Comparison of ENCODE assay signal across 5 cellular contexts in the genomic region with DNA sequence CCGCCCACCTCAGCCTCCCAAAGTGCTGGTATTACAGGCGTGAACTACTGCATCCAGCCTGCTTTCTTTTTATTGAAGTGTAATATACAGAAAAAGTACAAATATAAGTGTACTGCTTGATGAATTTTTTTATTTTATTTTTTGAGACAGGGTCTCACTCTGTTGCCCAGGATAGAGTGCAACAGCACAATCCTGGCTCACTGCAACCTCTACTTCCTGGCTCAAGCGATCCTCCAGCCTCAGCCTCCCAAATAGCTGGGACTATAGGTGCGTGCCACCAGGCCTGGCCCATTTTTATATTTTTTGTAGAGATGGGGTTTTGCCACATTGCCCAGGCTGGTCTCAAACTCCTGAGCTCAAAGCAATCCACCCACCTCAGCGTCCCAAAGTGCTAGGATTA. TPM values are rescaled to one million over a fixed set of nuclear protein-coding genes. Genes with fewer than 3 reads are reported as not detected.
DNase-seq lines count a peak whose midpoint lies in the region; ATAC-seq, FAIRE-seq and TF ChIP-seq lines count a peak whose summit lies in the region.
"Not testable (repeated sequence)": the region's sequence is repeated elsewhere in the genome, so short reads cannot be mapped to it uniquely, and the experiment has no call there.

No MANE protein-coding gene starts in this region.

- H3K9me1 ChIP-seq in K562 (ENCODE audit: control insufficient read depth, insufficient read depth, low read length), result not testable (repeated sequence)

- peaks cover 11% of the 10 kb centered on the region for H3K79me2 ChIP-seq in K562 (ENCODE audit: control insufficient read depth, insufficient read depth, low read length)

- FAIRE-seq in K562 (lab: Jason Lieb, UNC), result not testable (repeated sequence)

- not testable (repeated sequence) for H3K27me3 ChIP-seq in RWPE2 (ENCODE audit: insufficient read depth, poor library complexity, severe bottlenecking); K562 (ENCODE audit: control insufficient read depth in 2 of 2, insufficient read depth in 2 of 2, low read length in 2 of 2)

- DNase-seq in RWPE2 (ENCODE audit: low spot score), result peak; percentile 5
- not testable (repeated sequence) for DNase-seq in WTC11 (ENCODE audit: low spot score); K562 (ENCODE audit: extremely low read depth in 1 of 4, low spot score in 3 of 4)

- H3K4me1 ChIP-seq in HEK293 (ENCODE audit: control insufficient read depth, insufficient read depth, low read length), result peaks cover 11% of the 10 kb centered on the region
- not testable (repeated sequence) for H3K4me1 ChIP-seq in RWPE2 (ENCODE audit: insufficient read depth, poor library complexity, severe bottlenecking)
- H3K4me1 ChIP-seq in K562 (replicated peaks in 1 of 2; ENCODE audit: control insufficient read depth in 2 of 2, insufficient read depth in 2 of 2, low read length in 2 of 2), result peaks cover 5 to 23% of the 10 kb centered on the region in 2 experiments; a peak in 4 of 5 replicates

- not testable (repeated sequence) for TF ChIP-seq RAD21 in K562 (CRISPR knock-in tag; conservative IDR thresholded peaks at IDR 0.05 in 1 of 2, IDR thresholded peaks at IDR 0.05 in 1 of 2)

- not testable (repeated sequence) for H3K4me3 Mint-ChIP-seq in WTC11; dendritic cell treated with granulocyte-macrophage colony-stimulating factor and Interleukin-4, amounts not matched to agents 40 ng/mL and 50 ng/mL, for 4 days

- peaks cover 15% of the 10 kb centered on the region for H3K4me1 Mint-ChIP-seq in WTC11
- peaks cover 22% of the 10 kb centered on the region for H3K4me1 Mint-ChIP-seq in dendritic cell treated with granulocyte-macrophage colony-stimulating factor and Interleukin-4, amounts not matched to agents 40 ng/mL and 50 ng/mL, for 4 days (ENCODE audit: low read depth)

- not testable (repeated sequence) for H3K9me3 ChIP-seq in HEK293 (ENCODE audit: control insufficient read depth, insufficient read depth, low read depth, low read length); RWPE2 (ENCODE audit: severe bottlenecking); K562 (replicated peaks; ENCODE audit: control insufficient read depth, insufficient read depth, low read depth, low read length)

- H4K20me1 ChIP-seq in K562 (replicated peaks; ENCODE audit: control insufficient read depth, insufficient read depth, low read length), result not testable (repeated sequence)

- not testable (repeated sequence) for H3K36me3 ChIP-seq in HEK293 (ENCODE audit: control insufficient read depth in 2 of 2, insufficient read depth in 1 of 2, low read length in 2 of 2); K562 (ENCODE audit: control insufficient read depth, insufficient read depth, low read length)
- peaks cover 16% of the 10 kb centered on the region; the same call in 1 of the 2 replicates for H3K36me3 ChIP-seq in RWPE2 (ENCODE audit: low read depth)

- 72% methylated on average over 5 of the region's 5 CpGs for WGBS in K562 (ENCODE audit: insufficient coverage, low coverage, missing lambda C conversion rate)

- not testable (repeated sequence) for TF ChIP-seq CTCF in HEK293 (tag by site-specific recombination; IDR thresholded peaks at IDR 0.05); RWPE2 (IDR thresholded peaks at IDR 0.05; ENCODE audit: poor library complexity, severe bottlenecking); WTC11 (IDR thresholded peaks at IDR 0.05); K562 (IDR thresholded peaks at IDR 0.05 in 2 of 3, conservative IDR thresholded peaks at IDR 0.05 in 1 of 3; ENCODE audit: insufficient read depth in 2 of 3, low read depth in 1 of 3, low read length in 3 of 3)

- not testable (repeated sequence) for H3K27me3 Mint-ChIP-seq in WTC11 (ENCODE audit: low read depth); dendritic cell treated with granulocyte-macrophage colony-stimulating factor and Interleukin-4, amounts not matched to agents 40 ng/mL and 50 ng/mL, for 4 days

- TF ChIP-seq EP300 in K562 (IDR thresholded peaks at IDR 0.05; ENCODE audit: low read length), result not testable (repeated sequence)

- POLR2A ChIA-PET in HEK293 (lab: Yijun Ruan, JAX); K562 (lab: Yijun Ruan, JAX): not testable (repeated sequence)
- POLR2A ChIA-PET in WTC11 (lab: Charles Lee), result interaction anchor here (0.5 kb wide), 1 partner anchor 52 kb away, joined by 4 read pairs; no protein-coding TSS in a partner anchor

- in situ Hi-C loops in K562 (cut with MboI), result not testable (repeated sequence)

- not testable (repeated sequence) for H3K4me2 ChIP-seq in K562 (ENCODE audit: insufficient read depth, low read length)

- H3K27ac Mint-ChIP-seq in WTC11, result not testable (repeated sequence)
- peak overlapping the region; percentile 25 for H3K27ac Mint-ChIP-seq in dendritic cell treated with granulocyte-macrophage colony-stimulating factor and Interleukin-4, amounts not matched to agents 40 ng/mL and 50 ng/mL, for 4 days

- not testable (repeated sequence) for H2AFZ ChIP-seq in K562 (ENCODE audit: low read depth, low read length)

- CTCF ChIA-PET in HEK293 (lab: Yijun Ruan, JAX), result interaction anchor here (0.5 kb wide), 1 partner anchor 27 kb away, joined by 3 read pairs; no protein-coding TSS in a partner anchor
- CTCF ChIA-PET in WTC11 (lab: Charles Lee); K562 (lab: Yijun Ruan, JAX; ENCODE audit: low intra/inter-chr PET ratio): not testable (repeated sequence)

- H3K27ac ChIP-seq in HEK293 (ENCODE audit: extremely low read depth, low read depth, low read length); RWPE2 (ENCODE audit: poor library complexity, severe bottlenecking); K562 (ENCODE audit: extremely low read depth, low read depth, low read length): not testable (repeated sequence)

- peaks cover 11% of the 10 kb centered on the region for H3K36me3 Mint-ChIP-seq in WTC11
- H3K36me3 Mint-ChIP-seq in dendritic cell treated with granulocyte-macrophage colony-stimulating factor and Interleukin-4, amounts not matched to agents 40 ng/mL and 50 ng/mL, for 4 days (ENCODE audit: low read depth), result peaks cover 19% of the 10 kb centered on the region

- intact Hi-C loops in K562 (cut with micrococcal nuclease); dendritic cell treated with granulocyte-macrophage colony-stimulating factor and Interleukin-4, amounts not matched to agents 40 ng/mL and 50 ng/mL, for 4 days (cut with micrococcal nuclease): not testable (repeated sequence)

- not testable (repeated sequence) for H3K9me3 Mint-ChIP-seq in WTC11; dendritic cell treated with granulocyte-macrophage colony-stimulating factor and Interleukin-4, amounts not matched to agents 40 ng/mL and 50 ng/mL, for 4 days

- H3K9ac ChIP-seq in K562 (ENCODE audit: insufficient read depth in 1 of 2, low read depth in 2 of 2, low read length in 2 of 2), result not testable (repeated sequence)

- TF ChIP-seq POLR2A in K562 (conservative IDR thresholded peaks at IDR 0.05), result not testable (repeated sequence)

- not testable (repeated sequence) for ATAC-seq in RWPE2 (ENCODE audit: low read depth); WTC11; K562

- BruUV-seq in K562 (replicated peaks; lab: Mats Ljungman, UMichigan), result not testable (repeated sequence)

- H3K4me3 ChIP-seq in HEK293 (ENCODE audit: low read depth, low read length); RWPE2 (ENCODE audit: severe bottlenecking); K562: not testable (repeated sequence)

RNA-seq across cellular contexts. Expression of a gene that starts 3.8 kb away (rescaled TPM):
- total RNA-seq in WTC11 (2021) (36.1 to 45.5 TPM (median 36.6 TPM) in 3 replicates), K562 (2014; rRNA removed) (7.4 and 14.4 TPM in 2 replicates), K562 (2014; rRNA removed; fragmentation: Illumina TruSeq; extraction: Trizol) (14.2 and 16.6 TPM in 2 replicates), K562 (2015; rRNA removed; fragmentation: Illumina TruSeq; extraction: Trizol) (15.4 and 16.5 TPM in 2 replicates), K562 (2021) (17.1 and 20.4 TPM in 2 replicates)
- 24.8 and 25.7 TPM in 2 replicates for total RNA-seq in K562 (2011; cell fraction: chromatin; rRNA removed; ENCODE audit: low replicate concordance)
- 11.2 and 13.5 TPM in 2 replicates for total RNA-seq in K562 (2011; cell fraction: nucleolus; rRNA removed)
- total RNA-seq in K562 (2011; cell fraction: nucleoplasm; rRNA removed), result 19.7 and 25.1 TPM in 2 replicates
- polyA plus RNA-seq in K562 (2011; rRNA removed) (22.3 and 24.0 TPM in 2 replicates), K562 (2014; fragmentation: Illumina TruSeq; extraction: Trizol) (17.7 and 19.7 TPM in 2 replicates), K562 (2014; fragmentation: Nextera tagmentation; extraction: Ambion mirVana) (1 to 10 TPM; 5.0 to 6.3 TPM), K562 (2014; rRNA removed) (11.3 and 12.4 TPM in 2 replicates)
- polyA plus RNA-seq in K562 (2011; cell fraction: cytosol; rRNA removed), result 31.5 and 33.8 TPM in 2 replicates
- polyA plus RNA-seq in K562 (2011; cell fraction: nucleus; rRNA removed), result 11.1 and 14.2 TPM in 2 replicates
- polyA plus RNA-seq in K562 (2012), result 15.8 and 27.6 TPM in 2 replicates
- 35.0 and 36.0 TPM in 2 replicates for polyA minus RNA-seq in K562 (2011; rRNA and poly(A)+ RNA removed)
- polyA minus RNA-seq in K562 (2011; cell fraction: cytosol; rRNA and poly(A)+ RNA removed), result 12.7 and 14.1 TPM in 2 replicates
- polyA minus RNA-seq in K562 (2011; cell fraction: nucleus; rRNA and poly(A)+ RNA removed), result 3.4 and 8.6 TPM in 2 replicates

RNA-seq across cellular contexts. Expression of a gene that starts 42.6 kb away (rescaled TPM):
- total RNA-seq in WTC11 (2021) (25.9 to 28.4 TPM (median 27.9 TPM) in 3 replicates), K562 (2014; rRNA removed) (32.2 and 33.0 TPM in 2 replicates), K562 (2014; rRNA removed; fragmentation: Illumina TruSeq; extraction: Trizol) (39.5 and 41.6 TPM in 2 replicates), K562 (2015; rRNA removed; fragmentation: Illumina TruSeq; extraction: Trizol) (36.9 and 40.0 TPM in 2 replicates), K562 (2021) (36.6 and 38.3 TPM in 2 replicates)
- total RNA-seq in K562 (2011; cell fraction: chromatin; rRNA removed; ENCODE audit: low replicate concordance), result 34.5 and 36.5 TPM in 2 replicates
- 19.9 and 23.8 TPM in 2 replicates for total RNA-seq in K562 (2011; cell fraction: nucleolus; rRNA removed)
- total RNA-seq in K562 (2011; cell fraction: nucleoplasm; rRNA removed), result 23.1 and 26.6 TPM in 2 replicates
- polyA plus RNA-seq in K562 (2011; rRNA removed) (29.7 and 38.4 TPM in 2 replicates), K562 (2014; fragmentation: Illumina TruSeq; extraction: Trizol) (40.9 and 45.0 TPM in 2 replicates), K562 (2014; fragmentation: Nextera tagmentation; extraction: Ambion mirVana) (10 to 100 TPM; 69.3 to 78.3 TPM), K562 (2014; rRNA removed) (38.0 and 42.5 TPM in 2 replicates)
- 17.4 and 23.6 TPM in 2 replicates for polyA plus RNA-seq in K562 (2011; cell fraction: cytosol; rRNA removed)
- 17.4 and 19.5 TPM in 2 replicates for polyA plus RNA-seq in K562 (2011; cell fraction: nucleus; rRNA removed)
- polyA plus RNA-seq in K562 (2012), result 29.0 and 35.1 TPM in 2 replicates
- polyA minus RNA-seq in K562 (2011; rRNA and poly(A)+ RNA removed), result 35.1 and 36.0 TPM in 2 replicates
- 16.3 and 20.6 TPM in 2 replicates for polyA minus RNA-seq in K562 (2011; cell fraction: cytosol; rRNA and poly(A)+ RNA removed)
- 10.6 and 18.4 TPM in 2 replicates for polyA minus RNA-seq in K562 (2011; cell fraction: nucleus; rRNA and poly(A)+ RNA removed)

RNA-seq across cellular contexts. Expression of a gene that starts 57.1 kb away (rescaled TPM):
- total RNA-seq in WTC11 (2021) (93.7 to 107 TPM (median 94.8 TPM) in 3 replicates), K562 (2014; rRNA removed) (140 and 159 TPM in 2 replicates), K562 (2014; rRNA removed; fragmentation: Illumina TruSeq; extraction: Trizol) (74.4 and 74.6 TPM in 2 replicates), K562 (2015; rRNA removed; fragmentation: Illumina TruSeq; extraction: Trizol) (87.6 and 93.6 TPM in 2 replicates), K562 (2021) (113 and 124 TPM in 2 replicates)
- 30.2 and 42.6 TPM in 2 replicates for total RNA-seq in K562 (2011; cell fraction: chromatin; rRNA removed; ENCODE audit: low replicate concordance)
- total RNA-seq in K562 (2011; cell fraction: nucleolus; rRNA removed), result 67.6 and 76.2 TPM in 2 replicates
- total RNA-seq in K562 (2011; cell fraction: nucleoplasm; rRNA removed), result 56.2 and 65.3 TPM in 2 replicates
- polyA plus RNA-seq in K562 (2011; rRNA removed) (58.5 and 68.3 TPM in 2 replicates), K562 (2014; fragmentation: Illumina TruSeq; extraction: Trizol) (44.5 and 47.1 TPM in 2 replicates), K562 (2014; fragmentation: Nextera tagmentation; extraction: Ambion mirVana) (10 to 100 TPM; 14.5 to 15.5 TPM), K562 (2014; rRNA removed) (160 and 161 TPM in 2 replicates)
- 92.2 and 249 TPM in 2 replicates for polyA plus RNA-seq in K562 (2011; cell fraction: cytosol; rRNA removed)
- polyA plus RNA-seq in K562 (2011; cell fraction: nucleus; rRNA removed), result 55.6 and 61.8 TPM in 2 replicates
- polyA plus RNA-seq in K562 (2012), result 84.1 and 118 TPM in 2 replicates
- polyA minus RNA-seq in K562 (2011; rRNA and poly(A)+ RNA removed), result 15.4 and 19.4 TPM in 2 replicates
- 32.6 and 34.2 TPM in 2 replicates for polyA minus RNA-seq in K562 (2011; cell fraction: cytosol; rRNA and poly(A)+ RNA removed)
- 26.5 and 42.5 TPM in 2 replicates for polyA minus RNA-seq in K562 (2011; cell fraction: nucleus; rRNA and poly(A)+ RNA removed)
